5 cellular contexts compared by ENCODE assay signal in genomic region chr11:126396266-126396665, GRCh38. TPM values are rescaled to one million over a fixed set of nuclear protein-coding genes. Genes with fewer than 3 reads are reported as not detected.
DNase-seq lines count a peak whose midpoint lies in the region; ATAC-seq and TF ChIP-seq lines count a peak whose summit lies in the region.
"Not testable (repeated sequence)": the region's sequence is repeated elsewhere in the genome, so short reads cannot be mapped to it uniquely, and the experiment has no call there.

No MANE protein-coding gene starts in this region.

- peaks cover 54% of the 10 kb centered on the region for H3K4me1 ChIP-seq in left ventricle myocardium inferior
- peaks cover 25% of the 10 kb centered on the region for H3K4me1 ChIP-seq in right cardiac atrium (ENCODE audit: control insufficient read depth, insufficient read depth, low read length)
- peaks cover 3 to 47% (median 23%) of the 10 kb centered on the region in 6 donors for H3K4me1 ChIP-seq in spleen

- TF ChIP-seq POLR2A in spleen (IDR thresholded peaks at IDR 0.05), result not testable (repeated sequence)

- H3K4me3 ChIP-seq in left ventricle myocardium inferior; right cardiac atrium (ENCODE audit: low read length); spleen: not testable (repeated sequence)

- H3K9me3 ChIP-seq in left ventricle myocardium inferior (replicated peaks); right cardiac atrium (ENCODE audit: control insufficient read depth, low read length); spleen: not testable (repeated sequence)

- H3K36me3 ChIP-seq in left ventricle myocardium inferior, spleen: not testable (repeated sequence)

- WGBS in right cardiac atrium, result 74% methylated on average over 15 of the region's 15 CpGs
- 92 to 97% (median 95%) methylated on average over 14 to 15 of the region's 15 CpGs for WGBS in spleen, 5 donors

- DNase-seq in Right ventricle myocardium inferior (ENCODE audit: missing footprints); left ventricle myocardium inferior: not testable (repeated sequence)
- peak in 1 of 3 donors; percentile 27 for DNase-seq in right cardiac atrium
- peak; percentile 66 for DNase-seq in posterior vena cava (ENCODE audit: low spot score)
- DNase-seq in spleen, result peak; percentile 61

- intact Hi-C loops in Right ventricle myocardium inferior (cut with DNase I); left ventricle myocardium inferior (cut with micrococcal nuclease); right cardiac atrium (cut with DNase I); posterior vena cava (cut with DNase I); spleen (cut with DNase I; ENCODE audit: low total_unique reads): not testable (repeated sequence)

- H3K27me3 ChIP-seq in left ventricle myocardium inferior (ENCODE audit: low read depth); right cardiac atrium (ENCODE audit: control insufficient read depth, insufficient read depth); spleen (replicated peaks in 1 of 7): not testable (repeated sequence)

- H3K27ac ChIP-seq in left ventricle myocardium inferior (replicated peaks) (peak overlapping the region; percentile 90), spleen (peak overlapping the region in 1 of 8 donors; percentile 21)
- H3K27ac ChIP-seq in right cardiac atrium (ENCODE audit: low read length), result not testable (repeated sequence)

- ATAC-seq in Right ventricle myocardium inferior (peak; percentile 33), right cardiac atrium (peak; percentile 17 to 19)

- TF ChIP-seq CTCF in left ventricle myocardium inferior (IDR thresholded peaks at IDR 0.05; ENCODE audit: borderline replicate concordance); spleen (IDR thresholded peaks at IDR 0.05 in 8 of 11, conservative IDR thresholded peaks at IDR 0.05 in 3 of 11): not testable (repeated sequence)

RNA-seq across cellular contexts. Expression of gene ST3GAL4, which starts 40.8 kb away (rescaled TPM):
- total RNA-seq in Right ventricle myocardium inferior (45.1 TPM), left ventricle myocardium inferior (61.7 TPM), right cardiac atrium (10 to 100 TPM; 57.3 to 96.9 (median 65.4) TPM), posterior vena cava (10 to 100 TPM; 36.8 to 44.6 TPM), spleen (100 to 1,000 TPM in 1 of 7 donors, 10 to 100 TPM in 6; 41.2 to 102 (median 53.0) TPM)
- polyA plus RNA-seq in right cardiac atrium (57.5 TPM), spleen (10 to 100 TPM; 12.8 to 25.0 (median 22.4) TPM)
